In genomic region chr11:86115542-86116385, GRCh38 we compare ENCODE assay signal across 9 cellular contexts. TPM values are rescaled to one million over a fixed set of nuclear protein-coding genes. Genes with fewer than 3 reads are reported as not detected.
DNase-seq lines count a peak whose midpoint lies in the region; ATAC-seq lines count a peak whose summit lies in the region.
"Had no signal": no experiment of that assay in that cellular context is flagged by ENCODE, and none has a peak within 500 bp of the region (broad histone marks: within the 10 kb centered on the region; RNA-seq: fewer than 3 reads in every experiment).

No MANE protein-coding gene starts in this region.

- H3K4me1 Mint-ChIP-seq in activated T-helper 17 cell treated with anti-CD3 and anti-CD28 coated beads, Interleukin-2, amount 50 U/mL, for 72 hours = peaks cover 16% of the 10 kb centered on the region
- H3K4me1 Mint-ChIP-seq in stimulated activated effector memory CD8-positive, alpha-beta T cell treated with anti-CD3 and anti-CD28 coated beads, Interleukin-12 subunit alpha, Interleukin-12 subunit beta, amount 100 ng/mL, for 72 hours = peaks cover 31% of the 10 kb centered on the region

- peak; percentile 44 to 45 for ATAC-seq in activated CD4-positive, CD25-positive, alpha-beta regulatory T cell treated with anti-CD3 and anti-CD28 coated beads, Interleukin-2, amount 50 U/mL, for 24 hours
- ATAC-seq in HG03060 (IDR thresholded peaks at IDR 0.05; ENCODE audit: low read depth, unreplicated experiment) = peak; percentile 22
- peak; percentile 49 for ATAC-seq in activated T-helper 17 cell treated with anti-CD3 and anti-CD28 coated beads, Interleukin-2, amount 50 U/mL, for 72 hours (replicated peaks)
- ATAC-seq in stimulated activated effector memory CD8-positive, alpha-beta T cell treated with anti-CD3 and anti-CD28 coated beads, Interleukin-12 subunit alpha, Interleukin-12 subunit beta, amount 100 ng/mL, for 72 hours = peak; percentile 64

- H3K27me3 Mint-ChIP-seq in activated T-helper 17 cell treated with anti-CD3 and anti-CD28 coated beads, Interleukin-2, amount 50 U/mL, for 72 hours = no peaks in the 10 kb centered on the region

- H3K4me3 Mint-ChIP-seq in activated T-helper 17 cell treated with anti-CD3 and anti-CD28 coated beads, Interleukin-2, amount 50 U/mL, for 72 hours = peak overlapping the region; percentile 63
- peak overlapping the region; percentile 45 for H3K4me3 Mint-ChIP-seq in stimulated activated effector memory CD8-positive, alpha-beta T cell treated with anti-CD3 and anti-CD28 coated beads, Interleukin-12 subunit alpha, Interleukin-12 subunit beta, amount 100 ng/mL, for 72 hours

- H3K27ac Mint-ChIP-seq in activated T-helper 17 cell treated with anti-CD3 and anti-CD28 coated beads, Interleukin-2, amount 50 U/mL, for 72 hours = peak overlapping the region; percentile 75
- H3K27ac Mint-ChIP-seq in stimulated activated effector memory CD8-positive, alpha-beta T cell treated with anti-CD3 and anti-CD28 coated beads, Interleukin-12 subunit alpha, Interleukin-12 subunit beta, amount 100 ng/mL, for 72 hours = peak overlapping the region; percentile 90

- H3K36me3 Mint-ChIP-seq in activated T-helper 17 cell treated with anti-CD3 and anti-CD28 coated beads, Interleukin-2, amount 50 U/mL, for 72 hours (ENCODE audit: low read depth) = no peaks in the 10 kb centered on the region
- H3K36me3 Mint-ChIP-seq in stimulated activated effector memory CD8-positive, alpha-beta T cell treated with anti-CD3 and anti-CD28 coated beads, Interleukin-12 subunit alpha, Interleukin-12 subunit beta, amount 100 ng/mL, for 72 hours = no peaks in the 10 kb centered on the region

- H3K4me3 ChIP-seq in H7 (ENCODE audit: insufficient read depth, low read depth, low read length) = no peak overlapping the region

- DNase-seq in activated CD4-positive, CD25-positive, alpha-beta regulatory T cell (lab: John Stamatoyannopoulos, UW) = no peak
- no peak for DNase-seq in stimulated activated effector memory CD8-positive, alpha-beta T cell treated with anti-CD3 and anti-CD28 coated beads, Interleukin-12 subunit alpha, Interleukin-12 subunit beta, amount 100 ng/mL, for 72 hours (ENCODE audit: low spot score in 2 of 2)
- DNase-seq in H7 (no peak), NCI-H1048 (lab: John Stamatoyannopoulos, UW) (no peak), DMS153 (lab: John Stamatoyannopoulos, UW) (no peak)
- DNase-seq: hypothalamus had no signal

- H3K36me3 ChIP-seq in H7 (replicated peaks; ENCODE audit: control insufficient read depth, insufficient read depth, low read length) = no peaks in the 10 kb centered on the region

- H3K27me3 ChIP-seq in H7 (ENCODE audit: control insufficient read depth, insufficient read depth, low read length) = no peaks in the 10 kb centered on the region

- no peaks in the 10 kb centered on the region for H3K9me3 Mint-ChIP-seq in activated T-helper 17 cell treated with anti-CD3 and anti-CD28 coated beads, Interleukin-2, amount 50 U/mL, for 72 hours
- no peaks in the 10 kb centered on the region for H3K9me3 Mint-ChIP-seq in stimulated activated effector memory CD8-positive, alpha-beta T cell treated with anti-CD3 and anti-CD28 coated beads, Interleukin-12 subunit alpha, Interleukin-12 subunit beta, amount 100 ng/mL, for 72 hours

RNA-seq across cellular contexts. Expression of gene PICALM, which starts 46.9 kb away (rescaled TPM):
- 100 to 1,000 TPM in 1 of 2 donors, 10 to 100 TPM in 1; 87.9 to 134 TPM for total RNA-seq in activated T-helper 17 cell treated with anti-CD3 and anti-CD28 coated beads, Interleukin-2, amount 50 U/mL, for 72 hours
- 59.5 and 69.1 TPM in 2 replicates for total RNA-seq in H7 (2014; rRNA removed; shearing (Covaris generic))
